2 cellular contexts compared by ENCODE assay signal in genomic region chr7:75650671-75651070, GRCh38.
TF ChIP-seq lines count a peak whose summit lies in the region.

No MANE protein-coding gene starts in this region.

TF ChIP-seq in SK-N-SH, 30 proteins besides CTCF, POLR2A, EP300 and RAD21 (continued from another document):
- no peak for TF ChIP-seq REST (IDR thresholded peaks at IDR 0.05; ENCODE audit: low read depth, low read length)
- no peak for TF ChIP-seq MEF2A (IDR thresholded peaks at IDR 0.05; ENCODE audit: borderline replicate concordance, low read depth)
- no peak for TF ChIP-seq POLR2AphosphoS5 (IDR thresholded peaks at IDR 0.05; ENCODE audit: low read depth, low read length)
- no peak for TF ChIP-seq FOXJ3 (CRISPR knock-in tag; IDR thresholded peaks at IDR 0.05)
- no peak for TF ChIP-seq PBX3 (IDR thresholded peaks at IDR 0.05)
- TF ChIP-seq IRF3 (IDR thresholded peaks at IDR 0.05; ENCODE audit: low read depth, low read length) = no peak
- TF ChIP-seq SMC3 (IDR thresholded peaks at IDR 0.05; ENCODE audit: low read depth, low read length) = no peak

TF ChIP-seq in SK-N-SH treated with all-trans-retinoic acid at 6 μM for 48 hours, 23 proteins besides CTCF, POLR2A, EP300 and RAD21 (continued from another document):
- TF ChIP-seq CSRNP3 (CRISPR knock-in tag; IDR thresholded peaks at IDR 0.05) (no peak), ZC3H10 (CRISPR knock-in tag; IDR thresholded peaks at IDR 0.05) (no peak), ISL1 (CRISPR knock-in tag; IDR thresholded peaks at IDR 0.05) (no peak), PPARA (CRISPR knock-in tag; IDR thresholded peaks at IDR 0.05; ENCODE audit: borderline replicate concordance) (no peak), PATZ1 (CRISPR knock-in tag; IDR thresholded peaks at IDR 0.05; ENCODE audit: borderline replicate concordance) (no peak), ZNF565 (CRISPR knock-in tag; conservative IDR thresholded peaks at IDR 0.05; ENCODE audit: low read depth) (no peak), ZNF70 (CRISPR knock-in tag; IDR thresholded peaks at IDR 0.05) (no peak), TCF4 (CRISPR knock-in tag; IDR thresholded peaks at IDR 0.05; ENCODE audit: borderline replicate concordance) (no peak), OSR1 (CRISPR knock-in tag; IDR thresholded peaks at IDR 0.05) (no peak), SNAI2 (CRISPR knock-in tag; IDR thresholded peaks at IDR 0.05) (no peak)
